In genomic region chr15:98311566-98312188, GRCh38 we compare ENCODE assay signal across 8 cellular contexts.
A peak's percentile ranks its signal among the peaks of the same experiment; 100 is the strongest.
DNase-seq lines count a peak whose midpoint lies in the region; ATAC-seq and TF ChIP-seq lines count a peak whose summit lies in the region.

No MANE protein-coding gene starts in this region.

- no peak overlapping the region for H3K27ac Mint-ChIP-seq in mesothelial cell of epicardium

- peaks cover 14% of the 10 kb centered on the region for H3K9me3 Mint-ChIP-seq in mesothelial cell of epicardium

- peak; percentile 28 for DNase-seq in 8988T
- DNase-seq in NCI-H524 treated with DMSO at 0.1 percent for 48 hours (lab: John Stamatoyannopoulos, UW) = peak; percentile 31
- DNase-seq in activated CD4-positive, alpha-beta T cell treated with anti-CD3 and anti-CD28 coated beads, Interleukin-2, amount 50 U/mL, for 4 hours = peak; percentile 54 to 67
- DNase-seq in effector CD8-positive, alpha-beta T cell (lab: John Stamatoyannopoulos, UW) = peak; percentile 47
- DNase-seq in mesothelial cell of epicardium (ENCODE audit: low spot score in 2 of 2, unreplicated experiment in 2 of 2) = peak; percentile 55 to 83
- peak; percentile 37 to 46 for DNase-seq in stimulated activated CD8-positive, alpha-beta memory T cell treated with anti-CD3 and anti-CD28 coated beads, Interleukin-2, amount 100 ng/mL, for 1 hour (ENCODE audit: low read depth in 2 of 2)

- no peaks in the 10 kb centered on the region for H3K4me1 Mint-ChIP-seq in mesothelial cell of epicardium

- H3K27me3 Mint-ChIP-seq in mesothelial cell of epicardium (ENCODE audit: low read depth) = peaks cover 48% of the 10 kb centered on the region

- no peaks in the 10 kb centered on the region for H3K36me3 Mint-ChIP-seq in mesothelial cell of epicardium

- H3K4me3 Mint-ChIP-seq in mesothelial cell of epicardium = no peak overlapping the region

- TF ChIP-seq CTCF in mesothelial cell of epicardium (IDR thresholded peaks at IDR 0.05; ENCODE audit: unreplicated experiment) = peak; percentile 97

- peak; percentile 92 for ATAC-seq in GM18502 (IDR thresholded peaks at IDR 0.05; ENCODE audit: poor library complexity, unreplicated experiment)
- ATAC-seq in HG03342 (IDR thresholded peaks at IDR 0.05; ENCODE audit: unreplicated experiment) = peak; percentile 82

Comparison
In these comparisons a context has a peak if more than half of its experiments do, and no peak if none do; other contexts are left out.
1. Peak in every context shown above with its lines: DNase-seq and ATAC-seq.